ENCODE assay signal across 12 cellular contexts in the genomic region with DNA sequence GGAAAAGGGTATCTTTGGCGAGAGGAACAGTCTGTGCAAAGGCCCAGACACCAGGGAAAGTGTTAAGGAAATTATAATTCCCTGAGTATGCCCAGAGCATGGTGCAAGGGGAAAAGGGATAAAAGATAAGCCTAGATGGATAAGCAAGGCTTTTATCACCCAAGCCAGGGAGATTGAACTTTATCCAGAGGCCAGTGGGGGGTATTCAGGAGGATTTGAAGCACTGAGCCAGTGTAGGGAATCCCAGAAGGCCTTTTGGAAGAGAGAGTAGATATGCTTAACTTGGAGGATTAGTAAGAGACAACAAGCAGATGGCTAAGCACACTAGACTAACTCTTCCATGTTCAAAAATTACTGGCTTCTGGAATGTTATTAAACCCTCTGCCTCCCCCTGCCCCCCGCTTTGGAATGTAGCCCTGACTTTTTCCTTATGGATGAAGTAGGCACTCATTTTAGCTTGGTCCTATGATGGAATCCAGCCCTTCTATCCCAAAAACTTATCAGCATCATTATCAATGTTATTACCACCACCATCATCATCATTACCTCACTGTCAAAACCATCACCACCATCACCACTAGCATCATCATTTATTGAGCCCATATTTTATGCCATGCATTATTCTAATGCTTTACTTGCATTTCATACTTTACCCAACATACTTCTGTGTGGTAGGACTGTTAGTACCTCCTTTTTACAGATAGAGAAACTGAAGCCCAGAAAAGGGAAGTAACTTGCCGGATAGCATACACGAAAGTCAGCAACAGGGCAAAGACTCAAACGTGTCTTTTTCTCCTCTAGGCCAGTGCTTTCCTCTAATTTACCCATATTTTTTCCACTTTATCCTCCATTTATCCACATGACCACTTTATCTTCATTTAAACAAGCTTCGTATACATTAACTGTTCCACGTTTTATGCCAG.
DNase-seq lines count a peak whose midpoint lies in the region; ATAC-seq and TF ChIP-seq lines count a peak whose summit lies in the region.
"Had no signal": no experiment of that assay in that cellular context is flagged by ENCODE, and none has a peak within 500 bp of the region (broad histone marks: within the 10 kb centered on the region; RNA-seq: fewer than 3 reads in every experiment).

No MANE protein-coding gene starts in this region.

- intact Hi-C loops in activated CD8-positive, alpha-beta T cell treated with anti-CD3 and anti-CD28 coated beads for 36 hours (cut with micrococcal nuclease), result no loop called here

- no peaks in the 10 kb centered on the region for H3K4me1 Mint-ChIP-seq in activated naive CD8-positive, alpha-beta T cell treated with anti-CD3 and anti-CD28 coated beads, Interleukin-2, amount 50 U/mL, for 24 hours
- no peaks in the 10 kb centered on the region for H3K4me1 Mint-ChIP-seq in activated CD8-positive, alpha-beta T cell treated with anti-CD3 and anti-CD28 coated beads for 36 hours (ENCODE audit: low read depth)

- TF ChIP-seq CTCF in activated CD8-positive, alpha-beta T cell treated with anti-CD3 and anti-CD28 coated beads for 36 hours (IDR thresholded peaks at IDR 0.05), result no peak

- H3K4me3 Mint-ChIP-seq in activated naive CD8-positive, alpha-beta T cell treated with anti-CD3 and anti-CD28 coated beads, Interleukin-2, amount 50 U/mL, for 24 hours, result no peak overlapping the region
- H3K4me3 Mint-ChIP-seq in activated CD8-positive, alpha-beta T cell treated with anti-CD3 and anti-CD28 coated beads for 36 hours, result no peak overlapping the region
- H3K4me3 Mint-ChIP-seq: brain; stimulated activated naive CD8-positive, alpha-beta T cell treated with anti-CD3 and anti-CD28 coated beads, Interleukin-15, Interleukin-2, amounts not matched to agents 100 ng/mL and 50 ng/mL, for 24 hours had no signal

- POLR2A ChIA-PET in activated CD8-positive, alpha-beta T cell treated with anti-CD3 and anti-CD28 coated beads for 36 hours (lab: Charles Lee), result no interaction called here

- CTCF ChIA-PET in activated CD8-positive, alpha-beta T cell treated with anti-CD3 and anti-CD28 coated beads for 36 hours (lab: Charles Lee), result no interaction called here

- DNase-seq in glomerular visceral epithelial cell (ENCODE audit: extremely low spot score) (peak; percentile 18), AML-193 (lab: John Stamatoyannopoulos, UW) (no peak)
- no peak for DNase-seq in activated naive CD8-positive, alpha-beta T cell treated with anti-CD3 and anti-CD28 coated beads, Interleukin-2, amount 50 U/mL, for 24 hours
- DNase-seq in activated CD8-positive, alpha-beta T cell treated with anti-CD3 and anti-CD28 coated beads for 36 hours, result no peak
- DNase-seq in stimulated activated naive CD4-positive, alpha-beta T cell treated with Interleukin-2 at 50 U/mL for 16 hours (lab: John Stamatoyannopoulos, UW), result no peak
- DNase-seq: NCI-H1092 treated with DMSO at 0.1 percent for 48 hours had no signal

- no peaks in the 10 kb centered on the region for H3K27me3 Mint-ChIP-seq in activated naive CD8-positive, alpha-beta T cell treated with anti-CD3 and anti-CD28 coated beads, Interleukin-2, amount 50 U/mL, for 24 hours
- H3K27me3 Mint-ChIP-seq in activated CD8-positive, alpha-beta T cell treated with anti-CD3 and anti-CD28 coated beads for 36 hours, result no peaks in the 10 kb centered on the region
- H3K27me3 Mint-ChIP-seq: stimulated activated naive CD8-positive, alpha-beta T cell treated with anti-CD3 and anti-CD28 coated beads, Interleukin-15, Interleukin-2, amounts not matched to agents 100 ng/mL and 50 ng/mL, for 24 hours had no signal

- peak; percentile 52 for ATAC-seq in GM19025 (IDR thresholded peaks at IDR 0.05; ENCODE audit: low read depth, unreplicated experiment)
- peak; percentile 76 for ATAC-seq in HG02623 (IDR thresholded peaks at IDR 0.05; ENCODE audit: unreplicated experiment)
- peak; percentile 39 for ATAC-seq in HG03558 (IDR thresholded peaks at IDR 0.05; ENCODE audit: extremely low read depth, unreplicated experiment)
- ATAC-seq in activated naive CD8-positive, alpha-beta T cell treated with anti-CD3 and anti-CD28 coated beads, Interleukin-2, amount 50 U/mL, for 24 hours, result no peak
- ATAC-seq in activated CD8-positive, alpha-beta T cell treated with anti-CD3 and anti-CD28 coated beads for 36 hours, result no peak
- ATAC-seq: Right ventricle myocardium inferior had no signal

- peaks cover 2% of the 10 kb centered on the region for H3K36me3 Mint-ChIP-seq in activated naive CD8-positive, alpha-beta T cell treated with anti-CD3 and anti-CD28 coated beads, Interleukin-2, amount 50 U/mL, for 24 hours (ENCODE audit: low read depth)
- H3K36me3 Mint-ChIP-seq in activated CD8-positive, alpha-beta T cell treated with anti-CD3 and anti-CD28 coated beads for 36 hours (ENCODE audit: low read depth), result no peaks in the 10 kb centered on the region
- H3K36me3 Mint-ChIP-seq: brain had no signal

- H3K27ac Mint-ChIP-seq in activated naive CD8-positive, alpha-beta T cell treated with anti-CD3 and anti-CD28 coated beads, Interleukin-2, amount 50 U/mL, for 24 hours, result no peak overlapping the region
- no peak overlapping the region for H3K27ac Mint-ChIP-seq in activated CD8-positive, alpha-beta T cell treated with anti-CD3 and anti-CD28 coated beads for 36 hours
- H3K27ac Mint-ChIP-seq: brain; stimulated activated naive CD8-positive, alpha-beta T cell treated with anti-CD3 and anti-CD28 coated beads, Interleukin-15, Interleukin-2, amounts not matched to agents 100 ng/mL and 50 ng/mL, for 24 hours had no signal

- H3K9me3 Mint-ChIP-seq in activated naive CD8-positive, alpha-beta T cell treated with anti-CD3 and anti-CD28 coated beads, Interleukin-2, amount 50 U/mL, for 24 hours, result no peaks in the 10 kb centered on the region
- H3K9me3 Mint-ChIP-seq in activated CD8-positive, alpha-beta T cell treated with anti-CD3 and anti-CD28 coated beads for 36 hours, result no peaks in the 10 kb centered on the region
- H3K9me3 Mint-ChIP-seq: stimulated activated naive CD8-positive, alpha-beta T cell treated with anti-CD3 and anti-CD28 coated beads, Interleukin-15, Interleukin-2, amounts not matched to agents 100 ng/mL and 50 ng/mL, for 24 hours had no signal

Comparison
In these comparisons a context has a peak if more than half of its experiments do, and no peak if none do; other contexts are left out.
1. ATAC-seq: peak in GM19025 (single experiment), HG02623 (single experiment) and HG03558 (single experiment); none in activated naive CD8-positive, alpha-beta T cell treated with anti-CD3 and anti-CD28 coated beads, Interleukin-2, amount 50 U/mL, for 24 hours (single experiment) and activated CD8-positive, alpha-beta T cell treated with anti-CD3 and anti-CD28 coated beads for 36 hours (single experiment).